20 cellular contexts compared by ENCODE assay signal in genomic region chr7:94605031-94605430, GRCh38. TPM values are rescaled to one million over a fixed set of nuclear protein-coding genes. Genes with fewer than 3 reads are reported as not detected.
DNase-seq lines count a peak whose midpoint lies in the region; ATAC-seq, FAIRE-seq and TF ChIP-seq lines count a peak whose summit lies in the region.
"Had no signal": no experiment of that assay in that cellular context is flagged by ENCODE, and none has a peak within 500 bp of the region (broad histone marks: within the 10 kb centered on the region; RNA-seq: fewer than 3 reads in every experiment).

No MANE protein-coding gene starts in this region.

- H3K36me3 ChIP-seq in OCI-LY3 (replicated peaks; ENCODE audit: low read depth, low read length): peaks cover 24% of the 10 kb centered on the region
- H3K36me3 ChIP-seq in lower lobe of right lung: no peaks in the 10 kb centered on the region

- no peak overlapping the region for H3K4me3 Mint-ChIP-seq in stimulated activated naive B cell treated with anti-CD40 and anti-IgM and Interleukin-4, amounts not matched to agents 10 μg/mL and 1 μg/mL and 100 μg/mL, for 72 hours
- no peak overlapping the region for H3K4me3 Mint-ChIP-seq in Calu3 (ENCODE audit: low read depth, unreplicated experiment)
- H3K4me3 Mint-ChIP-seq: activated T-helper 1 cell treated with anti-CD3 and anti-CD28 coated beads, Interleukin-12 subunit alpha, Interleukin-12 subunit beta, Interleukin-2, Interleukin-4 antibody, amounts not matched to agents 30 ng/mL and 10 ng/mL and 1 ng/mL, durations not matched to agents 14 hours and 24 hours and 36 hours; CD4-positive, CD25-positive, alpha-beta regulatory T cell; central memory CD8-positive, alpha-beta T cell; effector memory CD8-positive, alpha-beta T cell; stimulated activated effector memory CD8-positive, alpha-beta T cell treated with anti-CD3 and anti-CD28 coated beads, Interleukin-12 subunit alpha, Interleukin-12 subunit beta, amount 100 ng/mL, for 72 hours had no signal

- WGBS in right cardiac atrium: 96% methylated on average over 1 of the region's 1 CpG

- peaks cover 13% of the 10 kb centered on the region; the same call in 1 of the 2 replicates for H3K9me3 ChIP-seq in OCI-LY3 (ENCODE audit: insufficient read depth, low read length)
- H3K9me3 ChIP-seq in lower lobe of right lung: no peaks in the 10 kb centered on the region
- H3K9me3 ChIP-seq in right cardiac atrium (ENCODE audit: control insufficient read depth, low read length): no peaks in the 10 kb centered on the region

- H4K20me1 ChIP-seq in OCI-LY3 (ENCODE audit: insufficient read depth, low read length): no peaks in the 10 kb centered on the region

- no peak overlapping the region for H3K27ac Mint-ChIP-seq in stimulated activated naive B cell treated with anti-CD40 and anti-IgM and Interleukin-4, amounts not matched to agents 10 μg/mL and 1 μg/mL and 100 μg/mL, for 72 hours
- H3K27ac Mint-ChIP-seq in Calu3 (ENCODE audit: unreplicated experiment): no peak overlapping the region
- H3K27ac Mint-ChIP-seq: activated T-helper 1 cell treated with anti-CD3 and anti-CD28 coated beads, Interleukin-12 subunit alpha, Interleukin-12 subunit beta, Interleukin-2, Interleukin-4 antibody, amounts not matched to agents 30 ng/mL and 10 ng/mL and 1 ng/mL, durations not matched to agents 14 hours and 24 hours and 36 hours; CD4-positive, CD25-positive, alpha-beta regulatory T cell; stimulated activated effector memory CD8-positive, alpha-beta T cell treated with anti-CD3 and anti-CD28 coated beads, Interleukin-12 subunit alpha, Interleukin-12 subunit beta, amount 100 ng/mL, for 72 hours had no signal

- no peaks in the 10 kb centered on the region for H3K79me2 ChIP-seq in OCI-LY3 (ENCODE audit: low read length)

- no peak overlapping the region for H3K9ac ChIP-seq in OCI-LY3 (ENCODE audit: low read length)

- H3K27me3 Mint-ChIP-seq in stimulated activated naive B cell treated with anti-CD40 and anti-IgM and Interleukin-4, amounts not matched to agents 10 μg/mL and 1 μg/mL and 100 μg/mL, for 72 hours: no peaks in the 10 kb centered on the region
- no peaks in the 10 kb centered on the region for H3K27me3 Mint-ChIP-seq in Calu3 (ENCODE audit: unreplicated experiment)

- H3K4me2 ChIP-seq in OCI-LY3 (ENCODE audit: low read length): peak overlapping the region; percentile 49

- H3K27ac ChIP-seq in OCI-LY3 (ENCODE audit: low read length) (peak overlapping the region; percentile 29; the same call in 1 of the 2 replicates), lower lobe of right lung (no peak overlapping the region), right cardiac atrium (ENCODE audit: low read length) (no peak overlapping the region)
- H3K27ac ChIP-seq: VCaP had no signal

- H3K4me1 ChIP-seq in OCI-LY3 (ENCODE audit: low read length): peaks cover 33% of the 10 kb centered on the region
- no peaks in the 10 kb centered on the region for H3K4me1 ChIP-seq in lower lobe of right lung
- H3K4me1 ChIP-seq in right cardiac atrium (ENCODE audit: control insufficient read depth, insufficient read depth, low read length): no peaks in the 10 kb centered on the region

- intact Hi-C loops in lower lobe of right lung (cut with DNase I): no loop called here
- intact Hi-C loops in Calu3 (cut with micrococcal nuclease; ENCODE audit: unreplicated experiment): no loop called here
- intact Hi-C loops in right cardiac atrium (cut with DNase I): no loop called here

- ATAC-seq in HG02938 (IDR thresholded peaks at IDR 0.05; ENCODE audit: unreplicated experiment): peak; percentile 74
- ATAC-seq in stimulated activated naive B cell treated with anti-CD40 and anti-IgM and Interleukin-4, amounts not matched to agents 10 μg/mL and 1 μg/mL and 100 μg/mL, for 72 hours (replicated peaks): no peak
- no peak for ATAC-seq in lower lobe of right lung
- ATAC-seq in right cardiac atrium: no peak
- ATAC-seq: effector memory CD8-positive, alpha-beta T cell; HCT116; stimulated activated effector memory CD8-positive, alpha-beta T cell treated with anti-CD3 and anti-CD28 coated beads, Interleukin-12 subunit alpha, Interleukin-12 subunit beta, amount 100 ng/mL, for 72 hours had no signal

- H3K27me3 ChIP-seq in OCI-LY3 (ENCODE audit: low read depth, low read length) (no peaks in the 10 kb centered on the region), lower lobe of right lung (ENCODE audit: low read depth) (no peaks in the 10 kb centered on the region), right cardiac atrium (ENCODE audit: control insufficient read depth, insufficient read depth) (no peaks in the 10 kb centered on the region)

- H3K4me3 ChIP-seq in GM12865 (ENCODE audit: low read depth, low read length) (no peak overlapping the region), OCI-LY3 (ENCODE audit: low read length) (peak overlapping the region; percentile 24), lower lobe of right lung (no peak overlapping the region), right cardiac atrium (ENCODE audit: low read length) (no peak overlapping the region)

- H2AFZ ChIP-seq in OCI-LY3 (ENCODE audit: low read depth, low read length): no peak overlapping the region

- no TSS peak for BruUV-seq in Calu3 (replicated peaks; lab: Mats Ljungman, UMichigan)

- CTCF ChIA-PET in Calu3 (lab: Charles Lee): no interaction called here

- TF ChIP-seq CTCF in GM12865 (IDR thresholded peaks at IDR 0.05; ENCODE audit: insufficient read depth, low read depth, low read length, missing control alignments): no peak
- no peak for TF ChIP-seq CTCF in OCI-LY3 (IDR thresholded peaks at IDR 0.05; ENCODE audit: low read depth, low read length)
- no peak for TF ChIP-seq CTCF in lower lobe of right lung (IDR thresholded peaks at IDR 0.05)
- no peak for TF ChIP-seq CTCF in Calu3 (IDR thresholded peaks at IDR 0.05; ENCODE audit: unreplicated experiment)

- DNase-seq in GM12865 (ENCODE audit: low read depth): peak; percentile 24
- no peak for DNase-seq in GM19239 (ENCODE audit: insufficient read length, low spot score)
- DNase-seq in stimulated activated naive B cell treated with anti-CD40 and anti-IgM and Interleukin-4, amounts not matched to agents 10 μg/mL and 1 μg/mL and 100 μg/mL, for 72 hours: no peak
- DNase-seq in lower lobe of right lung: no peak
- DNase-seq in Calu3: no peak
- no peak for DNase-seq in right cardiac atrium
- DNase-seq: amniotic stem cell; CD4-positive, CD25-positive, alpha-beta regulatory T cell; DND-41; effector memory CD8-positive, alpha-beta T cell; NCI-H526 treated with DMSO at 0.1 percent for 48 hours; small intestine; trophoblast cell had no signal

- H3K9me3 Mint-ChIP-seq in stimulated activated naive B cell treated with anti-CD40 and anti-IgM and Interleukin-4, amounts not matched to agents 10 μg/mL and 1 μg/mL and 100 μg/mL, for 72 hours: peaks cover 11 to 12% of the 10 kb centered on the region in 2 donors
- H3K9me3 Mint-ChIP-seq in Calu3 (ENCODE audit: low read depth, unreplicated experiment): no peaks in the 10 kb centered on the region
- H3K9me3 Mint-ChIP-seq: activated T-helper 1 cell treated with anti-CD3 and anti-CD28 coated beads, Interleukin-12 subunit alpha, Interleukin-12 subunit beta, Interleukin-2, Interleukin-4 antibody, amounts not matched to agents 30 ng/mL and 10 ng/mL and 1 ng/mL, durations not matched to agents 14 hours and 24 hours and 36 hours had no signal

- peaks cover 12 to 14% of the 10 kb centered on the region in 2 donors for H3K36me3 Mint-ChIP-seq in stimulated activated naive B cell treated with anti-CD40 and anti-IgM and Interleukin-4, amounts not matched to agents 10 μg/mL and 1 μg/mL and 100 μg/mL, for 72 hours
- H3K36me3 Mint-ChIP-seq in Calu3 (ENCODE audit: insufficient read depth, unreplicated experiment): no peaks in the 10 kb centered on the region
- H3K36me3 Mint-ChIP-seq: CD4-positive, CD25-positive, alpha-beta regulatory T cell; stimulated activated effector memory CD8-positive, alpha-beta T cell treated with anti-CD3 and anti-CD28 coated beads, Interleukin-12 subunit alpha, Interleukin-12 subunit beta, amount 100 ng/mL, for 72 hours had no signal

- H3K4me1 Mint-ChIP-seq in stimulated activated naive B cell treated with anti-CD40 and anti-IgM and Interleukin-4, amounts not matched to agents 10 μg/mL and 1 μg/mL and 100 μg/mL, for 72 hours: peaks cover 3 to 14% of the 10 kb centered on the region in 2 donors
- H3K4me1 Mint-ChIP-seq in Calu3 (ENCODE audit: low read depth, unreplicated experiment): no peaks in the 10 kb centered on the region
- H3K4me1 Mint-ChIP-seq: CD4-positive, CD25-positive, alpha-beta regulatory T cell; central memory CD8-positive, alpha-beta T cell; stimulated activated effector memory CD8-positive, alpha-beta T cell treated with anti-CD3 and anti-CD28 coated beads, Interleukin-12 subunit alpha, Interleukin-12 subunit beta, amount 100 ng/mL, for 72 hours had no signal

- FAIRE-seq in GM19239 (lab: Jason Lieb, UNC): peak; percentile 68

RNA-seq across cellular contexts. Expression of gene SGCE, which starts 50.9 kb away (rescaled TPM):
- total RNA-seq in lower lobe of right lung: 47.1 TPM
- 29.3 and 33.8 TPM in 2 replicates for total RNA-seq in Calu3 (2022)
- total RNA-seq in right cardiac atrium: 10 to 100 TPM; 40.2 to 44.6 (median 43.0) TPM
- 41.1 TPM for polyA plus RNA-seq in right cardiac atrium
- total RNA-seq: activated T-helper 1 cell treated with anti-CD3 and anti-CD28 coated beads, Interleukin-12 subunit alpha, Interleukin-12 subunit beta, Interleukin-2, Interleukin-4 antibody, amounts not matched to agents 30 ng/mL and 10 ng/mL and 1 ng/mL, durations not matched to agents 14 hours and 24 hours and 36 hours had no signal
